ENCODE assay signal across 24 cellular contexts in genomic region chr17:50187403-50187735, GRCh38. TPM values are rescaled to one million over a fixed set of nuclear protein-coding genes. Genes with fewer than 3 reads are reported as not detected.
A peak's percentile ranks its signal among the peaks of the same experiment; 100 is the strongest.
DNase-seq lines count a peak whose midpoint lies in the region; ATAC-seq and TF ChIP-seq lines count a peak whose summit lies in the region.
"Had no signal": no experiment of that assay in that cellular context is flagged by ENCODE, and none has a peak within 500 bp of the region (broad histone marks: within the 10 kb centered on the region; RNA-seq: fewer than 3 reads in every experiment).

No MANE protein-coding gene starts in this region.

- TF ChIP-seq RAD21 in IMR-90 (IDR thresholded peaks at IDR 0.05; ENCODE audit: low read length): no peak

- peaks cover 39% of the 10 kb centered on the region for H3K36me3 Mint-ChIP-seq in nephron (ENCODE audit: low read depth)
- H3K36me3 Mint-ChIP-seq in activated CD8-positive, alpha-beta memory T cell treated with anti-CD3 and anti-CD28 coated beads, Interleukin-2, amount 10 ng/mL, durations not matched to agents 7 days and 5 days: no peaks in the 10 kb centered on the region

- H3K9me3 Mint-ChIP-seq in nephron: no peaks in the 10 kb centered on the region
- no peaks in the 10 kb centered on the region for H3K9me3 Mint-ChIP-seq in activated CD8-positive, alpha-beta memory T cell treated with anti-CD3 and anti-CD28 coated beads, Interleukin-2, amount 10 ng/mL, durations not matched to agents 7 days and 5 days (ENCODE audit: low read depth)

- H3K36me3 ChIP-seq in IMR-90 (ENCODE audit: control insufficient read depth, insufficient read depth, low read length): peaks cover 87% of the 10 kb centered on the region
- peaks cover 70 to 71% (median 70%) of the 10 kb centered on the region in 3 donors for H3K36me3 ChIP-seq in tibial artery
- peaks cover 93% of the 10 kb centered on the region for H3K36me3 ChIP-seq in MG63
- H3K36me3 ChIP-seq: gastrocnemius medialis had no signal

- peak overlapping the region; percentile 88; the same call in 1 of the 2 replicates for H3K56ac ChIP-seq in IMR-90 (ENCODE audit: extremely low read depth, insufficient read depth, low read length)

- no peaks in the 10 kb centered on the region for H3K9me3 ChIP-seq in IMR-90 (ENCODE audit: control insufficient read depth, insufficient read depth, low read length)
- no peaks in the 10 kb centered on the region for H3K9me3 ChIP-seq in tibial artery
- H3K9me3 ChIP-seq in MG63: no peaks in the 10 kb centered on the region
- H3K9me3 ChIP-seq: gastrocnemius medialis had no signal

- H4K5ac ChIP-seq in IMR-90 (ENCODE audit: low read depth, low read length): peak overlapping the region; percentile 83

- peaks cover 67% of the 10 kb centered on the region for H3K4me1 Mint-ChIP-seq in nephron
- peaks cover 17% of the 10 kb centered on the region for H3K4me1 Mint-ChIP-seq in activated CD8-positive, alpha-beta memory T cell treated with anti-CD3 and anti-CD28 coated beads, Interleukin-2, amount 10 ng/mL, durations not matched to agents 7 days and 5 days

- no peak overlapping the region for H3K4me2 ChIP-seq in IMR-90 (ENCODE audit: low read depth, low read length)

- CTCF ChIA-PET in IMR-90 (lab: Yijun Ruan, JAX): no interaction called here
- CTCF ChIA-PET in activated CD8-positive, alpha-beta memory T cell treated with anti-CD3 and anti-CD28 coated beads, Interleukin-2, amount 10 ng/mL, durations not matched to agents 7 days and 5 days (lab: Charles Lee): interaction anchor here (1.0 to 1.4 kb wide), 4 partner anchors 9 to 48 kb away, joined by 3 to 6 read pairs (median 4); no protein-coding TSS in a partner anchor

- H3K27me3 Mint-ChIP-seq in nephron (ENCODE audit: low read depth): peaks cover 11% of the 10 kb centered on the region
- H3K27me3 Mint-ChIP-seq in activated CD8-positive, alpha-beta memory T cell treated with anti-CD3 and anti-CD28 coated beads, Interleukin-2, amount 10 ng/mL, durations not matched to agents 7 days and 5 days: no peaks in the 10 kb centered on the region

- H3K27ac Mint-ChIP-seq in nephron: peak overlapping the region; percentile 82 to 98 (median 86)
- H3K27ac Mint-ChIP-seq in activated CD8-positive, alpha-beta memory T cell treated with anti-CD3 and anti-CD28 coated beads, Interleukin-2, amount 10 ng/mL, durations not matched to agents 7 days and 5 days: no peak overlapping the region

- H2AFZ ChIP-seq in IMR-90 (replicated peaks; ENCODE audit: low read length, poor library complexity): no peak overlapping the region

- H3K14ac ChIP-seq in IMR-90 (replicated peaks; ENCODE audit: low read depth, low read length): peak overlapping the region; percentile 91

- H2BK120ac ChIP-seq in IMR-90 (ENCODE audit: low read depth, low read length): peak overlapping the region; percentile 72

- no peak for TF ChIP-seq CTCF in IMR-90 (conservative IDR thresholded peaks at IDR 0.05; ENCODE audit: low read depth, low read length)
- no peak for TF ChIP-seq CTCF in coronary artery (IDR thresholded peaks at IDR 0.05)
- no peak for TF ChIP-seq CTCF in nephron (IDR thresholded peaks at IDR 0.05; ENCODE audit: unreplicated experiment in 3 of 3)
- TF ChIP-seq CTCF in tibial artery (IDR thresholded peaks at IDR 0.05): no peak
- no peak for TF ChIP-seq CTCF in foreskin keratinocyte (conservative IDR thresholded peaks at IDR 0.05)

- H3K79me1 ChIP-seq in IMR-90 (ENCODE audit: low read depth in 1 of 2, low read length in 2 of 2): peaks cover 4 to 70% of the 10 kb centered on the region in 2 experiments; a peak in 3 of 4 replicates

- H2BK20ac ChIP-seq in IMR-90 (ENCODE audit: low read depth, low read length): no peak overlapping the region

- H3K18ac ChIP-seq in IMR-90 (ENCODE audit: low read depth, low read length): peak overlapping the region; percentile 67

- peak overlapping the region; percentile 100 for H3K4ac ChIP-seq in IMR-90 (ENCODE audit: low read depth, low read length)

- peak overlapping the region; percentile 65 to 86; a peak in 3 of 4 replicates for H4K8ac ChIP-seq in IMR-90 (ENCODE audit: low read depth in 2 of 2, low read length in 2 of 2)

- H2BK5ac ChIP-seq in IMR-90 (ENCODE audit: low read depth, low read length, poor library complexity, severe bottlenecking): peak overlapping the region; percentile 99

- H3K27me3 ChIP-seq in IMR-90 (ENCODE audit: control insufficient read depth, insufficient read depth, low read length) (no peaks in the 10 kb centered on the region), tibial artery (no peaks in the 10 kb centered on the region), foreskin keratinocyte (no peaks in the 10 kb centered on the region), MG63 (no peaks in the 10 kb centered on the region)
- H3K27me3 ChIP-seq: gastrocnemius medialis had no signal

- peaks cover 100% of the 10 kb centered on the region for H4K20me1 ChIP-seq in IMR-90 (ENCODE audit: insufficient read depth, low read length)

- H3K23ac ChIP-seq in IMR-90 (ENCODE audit: low read depth, low read length): peak overlapping the region; percentile 91

- BruUV-seq in IMR-90 (replicated peaks; lab: Mats Ljungman, UMichigan): no TSS peak

- peaks cover 4% of the 10 kb centered on the region; the same call in 1 of the 2 replicates for H3K9me1 ChIP-seq in IMR-90 (ENCODE audit: insufficient read depth, low read length)

- DNase-seq in IMR-90 (peak; percentile 77), coronary artery (ENCODE audit: low spot score) (no peak), tibial artery (no peak), foreskin keratinocyte (no peak), MG63 (no peak), NCI-H2171 (lab: John Stamatoyannopoulos, UW) (no peak)
- no peak for DNase-seq in activated CD8-positive, alpha-beta memory T cell treated with anti-CD3 and anti-CD28 coated beads, Interleukin-2, amount 10 ng/mL, durations not matched to agents 7 days and 5 days
- DNase-seq: activated effector memory CD4-positive, alpha-beta T cell treated with anti-CD3 and anti-CD28 coated beads, Interleukin-2, amount 50 U/mL, for 16 hours; AML-193; gastrocnemius medialis; KBM-7; NCI-H1694; NCI-H526; WERI-Rb-1 had no signal

- in situ Hi-C loops in IMR-90 (cut with MboI; ENCODE audit: low sequenced_read_pairs): no loop called here

- no peak for TF ChIP-seq POLR2A in IMR-90 (IDR thresholded peaks at IDR 0.05; ENCODE audit: low read depth, low read length)

- intact Hi-C loops in IMR-90 (cut with micrococcal nuclease): no loop called here
- intact Hi-C loops in tibial artery (cut with DNase I; ENCODE audit: low total_unique reads): no loop called here

- H3K4me1 ChIP-seq in IMR-90 (ENCODE audit: control insufficient read depth, insufficient read depth, low read length) (peaks cover 11% of the 10 kb centered on the region; the same call in 1 of the 2 replicates), tibial artery (peaks cover 0 to 64% (median 44%) of the 10 kb centered on the region in 4 donors), foreskin keratinocyte (peaks cover 15% of the 10 kb centered on the region)
- H3K4me1 ChIP-seq: gastrocnemius medialis had no signal

- H3K4me3 ChIP-seq in IMR-90 (ENCODE audit: insufficient read depth, low read depth, low read length) (no peak overlapping the region), coronary artery (no peak overlapping the region), tibial artery (no peak overlapping the region), MG63 (no peak overlapping the region)
- H3K4me3 ChIP-seq: gastrocnemius medialis, GM12878, lung had no signal

- peak overlapping the region; percentile 77 for H2AK9ac ChIP-seq in IMR-90 (replicated peaks; ENCODE audit: low read depth, low read length, poor library complexity)

- H3K27ac ChIP-seq in IMR-90 (ENCODE audit: insufficient read depth, low read length): peak overlapping the region; percentile 99
- peak overlapping the region; percentile 92 to 97 for H3K27ac ChIP-seq in coronary artery
- peak overlapping the region; percentile 98 to 99 for H3K27ac ChIP-seq in tibial artery
- no peak overlapping the region for H3K27ac ChIP-seq in foreskin keratinocyte
- H3K27ac ChIP-seq: gastrocnemius medialis, WERI-Rb-1 had no signal

- POLR2A ChIA-PET in IMR-90 (lab: Charles Lee; ENCODE audit: unreplicated experiment): interaction anchor here (0.6 to 2.1 kb wide), 5 partner anchors 13 to 23 kb away, joined by 3 to 19 read pairs (median 7); partner anchors contain the start of gene COL1A1

- H4K91ac ChIP-seq in IMR-90 (ENCODE audit: insufficient read depth, low read depth, low read length): peak overlapping the region; percentile 83

- WGBS in IMR-90 (ENCODE audit: extremely low coverage in 2 of 2, insufficient read length in 1 of 2), 2 experiments: 57% methylated on average over 1 of the region's 4 CpGs; no CpG with 5 or more reads in 1 of the 2 experiments

- dilution Hi-C loops in IMR-90 (cut with HindIII; ENCODE audit: low sequenced_read_pairs, unreplicated experiment): no loop called here

- peak overlapping the region; percentile 58 for H3K9ac ChIP-seq in IMR-90 (ENCODE audit: low read depth, low read length)

- peak overlapping the region in 2 of 3 experiments; percentile 57 to 68 for H3K4me3 Mint-ChIP-seq in nephron
- H3K4me3 Mint-ChIP-seq in activated CD8-positive, alpha-beta memory T cell treated with anti-CD3 and anti-CD28 coated beads, Interleukin-2, amount 10 ng/mL, durations not matched to agents 7 days and 5 days: no peak overlapping the region

- ATAC-seq in IMR-90 (ENCODE audit: low read depth): peak; percentile 0
- no peak for ATAC-seq in foreskin keratinocyte
- no peak for ATAC-seq in activated CD8-positive, alpha-beta memory T cell treated with anti-CD3 and anti-CD28 coated beads, Interleukin-2, amount 10 ng/mL, durations not matched to agents 7 days and 5 days
- ATAC-seq: gastrocnemius medialis, GM12878, right cardiac atrium, SK-N-SH treated with all-trans-retinoic acid at 6 μM for 48 hours had no signal

- H2AK5ac ChIP-seq in IMR-90 (ENCODE audit: low read depth, low read length): peak overlapping the region; percentile 93

- H2BK15ac ChIP-seq in IMR-90 (ENCODE audit: low read depth, low read length): 0 out of 3 replicates have a peak overlapping the region, but pooled peaks have one; percentile 5

RNA-seq across cellular contexts. Expression of gene COL1A1, which starts 14.1 kb away (rescaled TPM):
- total RNA-seq in IMR-90 (2012; rRNA removed) (1,825 and 2,180 TPM in 2 replicates), foreskin keratinocyte (3.5 and 4.7 TPM in 2 replicates)
- polyA plus RNA-seq in IMR-90 (2012; rRNA removed) (4,117 and 4,350 TPM in 2 replicates), foreskin keratinocyte (2.2 and 2.7 TPM in 2 replicates)
- polyA plus RNA-seq in IMR-90 (2012; cell fraction: cytosol; rRNA removed): 6,648 and 7,973 TPM in 2 replicates
- 7,018 and 18,611 TPM in 2 replicates for polyA plus RNA-seq in IMR-90 (2012; cell fraction: nucleus; rRNA removed; ENCODE audit: low replicate concordance)
- 261 and 431 TPM in 2 replicates for total RNA-seq in MG63 (2014; rRNA removed; shearing (Covaris generic); ENCODE audit: low replicate concordance)
- total RNA-seq in activated CD8-positive, alpha-beta memory T cell treated with anti-CD3 and anti-CD28 coated beads, Interleukin-2, amount 10 ng/mL, durations not matched to agents 7 days and 5 days: 1 to 10 TPM in 1 of 2 experiments, under 1 TPM in 1; 0.67 to 1.6 TPM

RNA-seq across cellular contexts. Expression of gene SGCA, which starts 21.6 kb away (rescaled TPM):
- total RNA-seq in IMR-90 (2012; rRNA removed): not detected in 2 replicates
- 0.19 and 0.55 TPM in 2 replicates for polyA plus RNA-seq in IMR-90 (2012; rRNA removed)
- polyA plus RNA-seq in IMR-90 (2012; cell fraction: cytosol; rRNA removed): 0.36 and 0.43 TPM in 2 replicates
- polyA plus RNA-seq in IMR-90 (2012; cell fraction: nucleus; rRNA removed; ENCODE audit: low replicate concordance): 0.34 TPM in 1 of 2 replicates, not detected in the other
- total RNA-seq in foreskin keratinocyte: not detected in 2 replicates
- polyA plus RNA-seq in foreskin keratinocyte: not detected in 2 replicates
- total RNA-seq in MG63 (2014; rRNA removed; shearing (Covaris generic); ENCODE audit: low replicate concordance): 1.1 TPM in 1 of 2 replicates, not detected in the other
- total RNA-seq in activated CD8-positive, alpha-beta memory T cell treated with anti-CD3 and anti-CD28 coated beads, Interleukin-2, amount 10 ng/mL, durations not matched to agents 7 days and 5 days: under 1 TPM in 1 of 2 experiments, not detected in 1; 0.23 TPM
- total RNA-seq: bronchial epithelial cell; endothelial cell of umbilical vein; HT-29; T-helper 2 cell treated with Interferon-gamma antibody and Interleukin-4, amounts not matched to agents 100 ng/mL and 5 ng/mL, for 36 hours had no signal
- polyA plus RNA-seq: endothelial cell of umbilical vein, keratinocyte had no signal

RNA-seq across cellular contexts. Expression of gene PPP1R9B, which starts 36.9 kb away (rescaled TPM):
- total RNA-seq in IMR-90 (2012; rRNA removed) (28.0 and 38.6 TPM in 2 replicates), foreskin keratinocyte (32.9 and 36.0 TPM in 2 replicates)
- polyA plus RNA-seq in IMR-90 (2012; rRNA removed) (23.0 and 25.8 TPM in 2 replicates), foreskin keratinocyte (21.2 and 21.5 TPM in 2 replicates)
- 16.2 and 19.3 TPM in 2 replicates for polyA plus RNA-seq in IMR-90 (2012; cell fraction: cytosol; rRNA removed)
- polyA plus RNA-seq in IMR-90 (2012; cell fraction: nucleus; rRNA removed; ENCODE audit: low replicate concordance): 42.2 and 55.1 TPM in 2 replicates
- 56.1 and 68.2 TPM in 2 replicates for total RNA-seq in MG63 (2014; rRNA removed; shearing (Covaris generic); ENCODE audit: low replicate concordance)
- 100 to 1,000 TPM; 108 to 121 TPM for total RNA-seq in activated CD8-positive, alpha-beta memory T cell treated with anti-CD3 and anti-CD28 coated beads, Interleukin-2, amount 10 ng/mL, durations not matched to agents 7 days and 5 days

RNA-seq across cellular contexts. Expression of gene SAMD14, which starts 57.4 kb away (rescaled TPM):
- total RNA-seq in IMR-90 (2012; rRNA removed) (1.4 TPM in 2 replicates), foreskin keratinocyte (0.99 and 2.4 TPM in 2 replicates)
- polyA plus RNA-seq in IMR-90 (2012; rRNA removed) (6.2 and 6.7 TPM in 2 replicates), foreskin keratinocyte (1.4 and 2.4 TPM in 2 replicates)
- 2.7 and 5.4 TPM in 2 replicates for polyA plus RNA-seq in IMR-90 (2012; cell fraction: cytosol; rRNA removed)
- polyA plus RNA-seq in IMR-90 (2012; cell fraction: nucleus; rRNA removed; ENCODE audit: low replicate concordance): 20.9 and 34.4 TPM in 2 replicates
- total RNA-seq in MG63 (2014; rRNA removed; shearing (Covaris generic); ENCODE audit: low replicate concordance): not detected in 2 replicates
- 1 to 10 TPM in 1 of 2 experiments, under 1 TPM in 1; 0.35 to 1.1 TPM for total RNA-seq in activated CD8-positive, alpha-beta memory T cell treated with anti-CD3 and anti-CD28 coated beads, Interleukin-2, amount 10 ng/mL, durations not matched to agents 7 days and 5 days
- polyA plus RNA-seq: keratinocyte had no signal

Comparison
In these comparisons a context has a peak if more than half of its experiments do, and no peak if none do; other contexts are left out.
1. RNA of gene COL1A1, which starts 14.1 kb away (total RNA-seq): 1,825 to 2,180 TPM in IMR-90 and 261 to 431 TPM in MG63; 3.5 to 4.7 TPM in foreskin keratinocyte and 0.67 to 1.6 TPM in activated CD8-positive, alpha-beta memory T cell treated with anti-CD3 and anti-CD28 coated beads, Interleukin-2, amount 10 ng/mL, durations not matched to agents 7 days and 5 days; every median in the first group is over 10 times any median in the second.